1 cellular context compared by ENCODE assay signal in the genomic region with DNA sequence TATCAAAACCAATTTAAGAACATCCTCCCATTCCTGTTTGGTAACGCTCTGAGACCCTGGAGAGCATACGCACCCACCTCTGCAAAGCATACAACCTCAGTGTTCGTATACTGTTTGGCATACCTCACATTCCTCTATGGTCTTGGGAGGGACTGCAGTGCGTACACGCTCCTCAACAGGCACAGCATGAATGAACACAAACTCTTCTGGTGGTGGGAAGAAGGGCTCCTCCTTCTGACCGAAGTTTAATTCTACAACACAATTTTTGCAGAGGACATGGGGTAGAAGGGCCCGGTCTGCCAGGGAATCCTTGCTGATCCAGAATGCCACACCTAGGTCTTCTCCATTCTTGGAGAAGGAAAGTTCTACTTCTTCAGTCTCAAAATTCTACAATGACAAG.
TF ChIP-seq lines count a peak whose summit lies in the region.

No MANE protein-coding gene starts in this region.

TF ChIP-seq in endothelial cell of umbilical vein, 7 proteins besides CTCF, POLR2A, EP300 and RAD21:
- TF ChIP-seq MAX (IDR thresholded peaks at IDR 0.05; ENCODE audit: insufficient read depth, insufficient read length) (no peak), EZH2 (IDR thresholded peaks at IDR 0.05; ENCODE audit: borderline replicate concordance, low read depth, low read length, severe bottlenecking) (no peak), GATA2 (IDR thresholded peaks at IDR 0.05; ENCODE audit: insufficient read depth, insufficient read length, low read depth, low read length) (no peak), JUN (IDR thresholded peaks at IDR 0.05; ENCODE audit: borderline replicate concordance, insufficient read depth, insufficient read length, low read depth) (no peak), MYC (IDR thresholded peaks at IDR 0.05; ENCODE audit: low read depth, low read length) (no peak), POLR2AphosphoS5 (IDR thresholded peaks at IDR 0.05; ENCODE audit: insufficient read depth, low read depth, low read length) (no peak), FOS (IDR thresholded peaks at IDR 0.05; ENCODE audit: borderline replicate concordance, insufficient read depth, low read length) (no peak)
